ENCODE assay signal across 24 cellular contexts in the genomic region with DNA sequence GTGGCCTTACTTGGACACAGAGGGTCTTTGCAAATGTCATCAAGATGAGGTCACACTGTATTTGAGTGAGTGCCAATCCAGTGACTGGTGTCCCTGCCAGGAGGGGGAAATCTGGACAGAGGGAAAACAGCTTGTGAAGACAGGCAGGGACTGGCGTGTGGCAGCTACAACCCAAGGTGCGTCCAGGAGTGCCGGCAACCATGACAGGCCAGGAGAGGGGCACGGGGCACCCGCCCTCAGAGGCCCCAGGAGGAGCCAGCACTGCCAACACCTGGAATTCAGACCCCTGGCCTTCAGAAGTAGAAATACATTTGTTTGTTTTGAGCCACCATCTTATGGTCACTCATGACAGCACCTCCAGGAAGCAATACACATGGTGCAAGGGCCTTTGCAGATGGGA.
"Had no signal": no experiment of that assay in that cellular context is flagged by ENCODE, and none has a peak within 500 bp of the region (broad histone marks: within the 10 kb centered on the region; RNA-seq: fewer than 3 reads in every experiment).

No MANE protein-coding gene starts in this region.

- H3K27ac ChIP-seq: brain microvascular endothelial cell, cardiac muscle cell, SK-N-MC, WERI-Rb-1 had no signal

- H3K36me3 Mint-ChIP-seq: activated naive CD4-positive, alpha-beta T cell treated with anti-CD3 and anti-CD28 coated beads, Interleukin-2, amount 10 ng/mL, durations not matched to agents 7 days and 5 days; activated naive CD8-positive, alpha-beta T cell treated with anti-CD3 and anti-CD28 coated beads for 36 hours; T-cell had no signal

- DNase-seq: activated CD4-positive, alpha-beta memory T cell treated with anti-CD3 and anti-CD28 coated beads, Interleukin-2, amount 10 ng/mL, durations not matched to agents 7 days and 5 days; activated CD4-positive, alpha-beta T cell treated with anti-CD3 and anti-CD28 coated beads for 36 hours; activated CD4-positive, alpha-beta T cell treated with anti-CD3 and anti-CD28 coated beads, Interleukin-2, amount 50 U/mL, for 1 hour; activated gamma-delta T cell treated with Interleukin-2 at 50 U/mL for 16 hours; activated naive CD4-positive, alpha-beta T cell treated with anti-CD3 and anti-CD28 coated beads, Interleukin-2, amount 10 ng/mL, durations not matched to agents 7 days and 5 days; activated naive CD8-positive, alpha-beta T cell treated with anti-CD3 and anti-CD28 coated beads for 36 hours; activated T-cell treated with anti-CD3 and anti-CD28 coated beads for 4 hours; activated T-cell treated with anti-CD3 and anti-CD28 coated beads, Interleukin-2, amount 50 U/mL, for 48 hours; brain microvascular endothelial cell; Kasumi-1; NCI-H1105 treated with DMSO at 0.1 percent for 48 hours; NCI-H1436 treated with DMSO at 0.1 percent for 48 hours; NCI-H187; NCI-H2081; NCI-H446; NCI-H748 treated with DMSO at 0.1 percent for 48 hours; T-cell; T-helper 2 cell; T1000; WERI-Rb-1 had no signal

- H3K27me3 Mint-ChIP-seq: activated CD4-positive, alpha-beta memory T cell treated with anti-CD3 and anti-CD28 coated beads, Interleukin-2, amount 10 ng/mL, durations not matched to agents 7 days and 5 days; activated naive CD8-positive, alpha-beta T cell treated with anti-CD3 and anti-CD28 coated beads for 36 hours; T-cell had no signal

- H3K27ac Mint-ChIP-seq: activated CD4-positive, alpha-beta memory T cell treated with anti-CD3 and anti-CD28 coated beads, Interleukin-2, amount 10 ng/mL, durations not matched to agents 7 days and 5 days; activated CD4-positive, alpha-beta T cell treated with anti-CD3 and anti-CD28 coated beads for 36 hours; activated naive CD4-positive, alpha-beta T cell treated with anti-CD3 and anti-CD28 coated beads, Interleukin-2, amount 10 ng/mL, durations not matched to agents 7 days and 5 days; activated naive CD8-positive, alpha-beta T cell treated with anti-CD3 and anti-CD28 coated beads for 36 hours; activated T-helper 2 cell treated with anti-CD3 and anti-CD28 coated beads, Interferon-gamma antibody, Interleukin-2, Interleukin-4, amounts not matched to agents 10 μg/mL and 5 μg/mL and 100 μg/mL, durations not matched to agents 14 hours and 24 hours and 36 hours; T-cell had no signal

- H3K27me3 ChIP-seq: brain microvascular endothelial cell, cardiac muscle cell had no signal

- FAIRE-seq: K562 had no signal

- H3K4me3 Mint-ChIP-seq: activated CD4-positive, alpha-beta memory T cell treated with anti-CD3 and anti-CD28 coated beads, Interleukin-2, amount 10 ng/mL, durations not matched to agents 7 days and 5 days; activated CD4-positive, alpha-beta T cell treated with anti-CD3 and anti-CD28 coated beads for 36 hours; activated naive CD4-positive, alpha-beta T cell treated with anti-CD3 and anti-CD28 coated beads, Interleukin-2, amount 10 ng/mL, durations not matched to agents 7 days and 5 days; activated naive CD8-positive, alpha-beta T cell treated with anti-CD3 and anti-CD28 coated beads for 36 hours; T-cell had no signal

- H3K4me3 ChIP-seq: cardiac muscle cell, K562, SK-N-MC had no signal

- ATAC-seq: activated CD4-positive, alpha-beta T cell treated with anti-CD3 and anti-CD28 coated beads for 36 hours; K562; T-cell had no signal

- H3K9me3 Mint-ChIP-seq: activated naive CD4-positive, alpha-beta T cell treated with anti-CD3 and anti-CD28 coated beads, Interleukin-2, amount 10 ng/mL, durations not matched to agents 7 days and 5 days; activated naive CD8-positive, alpha-beta T cell treated with anti-CD3 and anti-CD28 coated beads for 36 hours; activated T-helper 2 cell treated with anti-CD3 and anti-CD28 coated beads, Interferon-gamma antibody, Interleukin-2, Interleukin-4, amounts not matched to agents 10 μg/mL and 5 μg/mL and 100 μg/mL, durations not matched to agents 14 hours and 24 hours and 36 hours; T-cell had no signal

- H3K36me3 ChIP-seq: brain microvascular endothelial cell, cardiac muscle cell, WERI-Rb-1 had no signal
